8 cellular contexts compared by ENCODE assay signal in the genomic region with DNA sequence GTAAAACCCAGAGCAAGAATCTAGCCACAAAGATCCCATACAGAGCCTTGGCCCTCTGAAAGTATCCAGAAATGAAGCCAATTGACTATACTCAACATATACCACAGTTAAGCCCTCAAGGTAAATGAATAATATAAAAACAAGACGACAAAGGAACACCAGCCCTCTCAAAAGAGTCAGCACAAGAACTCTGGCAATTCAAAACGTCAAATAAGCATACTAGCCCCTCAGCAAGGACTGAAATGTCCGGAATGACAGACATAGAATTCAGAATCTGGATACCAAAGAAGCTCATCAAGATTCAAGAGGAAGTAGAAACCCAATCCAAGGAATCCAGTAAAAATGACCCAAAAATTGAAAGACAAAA. TPM values are rescaled to one million over a fixed set of nuclear protein-coding genes. Genes with fewer than 3 reads are reported as not detected.
DNase-seq lines count a peak whose midpoint lies in the region; ATAC-seq and TF ChIP-seq lines count a peak whose summit lies in the region.

No MANE protein-coding gene starts in this region.

- no peaks in the 10 kb centered on the region for H3K27me3 Mint-ChIP-seq in activated CD4-positive, alpha-beta T cell treated with anti-CD3 and anti-CD28 coated beads, Interleukin-2, amount 10 ng/mL, durations not matched to agents 7 days and 5 days
- no peaks in the 10 kb centered on the region for H3K27me3 Mint-ChIP-seq in activated T-helper 2 cell treated with anti-CD3 and anti-CD28 coated beads, Interferon-gamma antibody, Interleukin-2, Interleukin-4, amounts not matched to agents 10 μg/mL and 5 μg/mL and 100 μg/mL, durations not matched to agents 14 hours and 24 hours and 36 hours (ENCODE audit: low read depth)

- H3K9me3 Mint-ChIP-seq in activated CD4-positive, alpha-beta T cell treated with anti-CD3 and anti-CD28 coated beads, Interleukin-2, amount 10 ng/mL, durations not matched to agents 7 days and 5 days, result no peaks in the 10 kb centered on the region
- no peaks in the 10 kb centered on the region for H3K9me3 Mint-ChIP-seq in activated T-helper 2 cell treated with anti-CD3 and anti-CD28 coated beads, Interferon-gamma antibody, Interleukin-2, Interleukin-4, amounts not matched to agents 10 μg/mL and 5 μg/mL and 100 μg/mL, durations not matched to agents 14 hours and 24 hours and 36 hours

- TF ChIP-seq CTCF in right lobe of liver (IDR thresholded peaks at IDR 0.05) (no peak), thoracic aorta (IDR thresholded peaks at IDR 0.05) (no peak)

- peaks cover 0 to 12% (median 3%) of the 10 kb centered on the region in 4 donors for H3K4me1 ChIP-seq in right lobe of liver
- H3K4me1 ChIP-seq in thoracic aorta (ENCODE audit: control insufficient read depth in 1 of 2, low read depth in 2 of 2), result peaks cover 0 to 15% of the 10 kb centered on the region in 2 donors
- H3K4me1 ChIP-seq in aorta (ENCODE audit: control insufficient read depth in 1 of 2, insufficient read depth in 2 of 2, low read length in 2 of 2), result no peaks in the 10 kb centered on the region

- ATAC-seq in right lobe of liver (no peak), thoracic aorta (ENCODE audit: insufficient number of reproducible peaks, low FRiP score, low read depth) (no peak), GM21786 (IDR thresholded peaks at IDR 0.05; ENCODE audit: unreplicated experiment) (no peak), aorta (ENCODE audit: low FRiP score) (no peak)

- peaks cover 39% of the 10 kb centered on the region for H3K4me1 Mint-ChIP-seq in activated CD4-positive, alpha-beta T cell treated with anti-CD3 and anti-CD28 coated beads, Interleukin-2, amount 10 ng/mL, durations not matched to agents 7 days and 5 days
- H3K4me1 Mint-ChIP-seq in activated T-helper 2 cell treated with anti-CD3 and anti-CD28 coated beads, Interferon-gamma antibody, Interleukin-2, Interleukin-4, amounts not matched to agents 10 μg/mL and 5 μg/mL and 100 μg/mL, durations not matched to agents 14 hours and 24 hours and 36 hours (ENCODE audit: low read depth), result peaks cover 38% of the 10 kb centered on the region

- intact Hi-C loops in activated T-helper 2 cell treated with anti-CD3 and anti-CD28 coated beads, Interferon-gamma antibody, Interleukin-2, Interleukin-4, amounts not matched to agents 10 μg/mL and 5 μg/mL and 100 μg/mL, durations not matched to agents 14 hours and 24 hours and 36 hours (cut with micrococcal nuclease), result loop anchor here (1.0 to 5.0 kb wide), 6 partner anchors 18 to 301 kb away; no protein-coding TSS in a partner anchor
- intact Hi-C loops in right lobe of liver (cut with DNase I), result no loop called here
- intact Hi-C loops in aorta (cut with DNase I), result loop anchor here (5.0 kb wide), 3 partner anchors 46 to 229 kb away; a partner anchor contains a TSS

- peak overlapping the region in 2 of 3 donors; percentile 60 to 82 for H3K4me3 ChIP-seq in right lobe of liver
- H3K4me3 ChIP-seq in thoracic aorta, result peak overlapping the region; percentile 73
- no peak overlapping the region for H3K4me3 ChIP-seq in aorta (ENCODE audit: low read length in 2 of 2)

- H3K36me3 Mint-ChIP-seq in activated CD4-positive, alpha-beta T cell treated with anti-CD3 and anti-CD28 coated beads, Interleukin-2, amount 10 ng/mL, durations not matched to agents 7 days and 5 days (ENCODE audit: low read depth), result peaks cover 4% of the 10 kb centered on the region
- H3K36me3 Mint-ChIP-seq in activated T-helper 2 cell treated with anti-CD3 and anti-CD28 coated beads, Interferon-gamma antibody, Interleukin-2, Interleukin-4, amounts not matched to agents 10 μg/mL and 5 μg/mL and 100 μg/mL, durations not matched to agents 14 hours and 24 hours and 36 hours (ENCODE audit: low read depth), result no peaks in the 10 kb centered on the region

- H3K27ac Mint-ChIP-seq in activated CD4-positive, alpha-beta T cell treated with anti-CD3 and anti-CD28 coated beads, Interleukin-2, amount 10 ng/mL, durations not matched to agents 7 days and 5 days, result peak overlapping the region; percentile 94
- peak overlapping the region; percentile 97 for H3K27ac Mint-ChIP-seq in activated T-helper 2 cell treated with anti-CD3 and anti-CD28 coated beads, Interferon-gamma antibody, Interleukin-2, Interleukin-4, amounts not matched to agents 10 μg/mL and 5 μg/mL and 100 μg/mL, durations not matched to agents 14 hours and 24 hours and 36 hours

- no peaks in the 10 kb centered on the region for H3K27me3 ChIP-seq in right lobe of liver
- H3K27me3 ChIP-seq in thoracic aorta (replicated peaks; ENCODE audit: insufficient read depth), result no peaks in the 10 kb centered on the region
- no peaks in the 10 kb centered on the region for H3K27me3 ChIP-seq in aorta (ENCODE audit: control insufficient read depth in 1 of 2, insufficient read depth in 2 of 2, low read length in 1 of 2)

- H3K36me3 ChIP-seq in right lobe of liver, result no peaks in the 10 kb centered on the region
- H3K36me3 ChIP-seq in thoracic aorta, result no peaks in the 10 kb centered on the region
- H3K36me3 ChIP-seq in aorta (ENCODE audit: control insufficient read depth in 1 of 2, insufficient read depth in 2 of 2, low read length in 1 of 2), result peaks cover 0 to 2% of the 10 kb centered on the region in 2 donors

- POLR2A ChIA-PET in activated CD4-positive, alpha-beta T cell treated with anti-CD3 and anti-CD28 coated beads, Interleukin-2, amount 10 ng/mL, durations not matched to agents 7 days and 5 days (lab: Charles Lee), result interaction anchor here (0.9 kb wide), 1 partner anchor 48 kb away, joined by 3 read pairs; no protein-coding TSS in a partner anchor

- CTCF ChIA-PET in activated CD4-positive, alpha-beta T cell treated with anti-CD3 and anti-CD28 coated beads, Interleukin-2, amount 10 ng/mL, durations not matched to agents 7 days and 5 days (lab: Charles Lee), result interaction anchor here (0.6 to 2.6 kb wide), 12 partner anchors 10 to 466 kb away, joined by 3 to 25 read pairs (median 3); no protein-coding TSS in a partner anchor

- H3K9me3 ChIP-seq in right lobe of liver, result no peaks in the 10 kb centered on the region
- H3K9me3 ChIP-seq in thoracic aorta, result no peaks in the 10 kb centered on the region
- H3K9me3 ChIP-seq in aorta (ENCODE audit: control insufficient read depth, low read length), result no peaks in the 10 kb centered on the region

- TF ChIP-seq POLR2A in right lobe of liver (IDR thresholded peaks at IDR 0.05), result no peak

- peak overlapping the region; percentile 86 for H3K4me3 Mint-ChIP-seq in activated CD4-positive, alpha-beta T cell treated with anti-CD3 and anti-CD28 coated beads, Interleukin-2, amount 10 ng/mL, durations not matched to agents 7 days and 5 days
- peak overlapping the region; percentile 86 for H3K4me3 Mint-ChIP-seq in activated T-helper 2 cell treated with anti-CD3 and anti-CD28 coated beads, Interferon-gamma antibody, Interleukin-2, Interleukin-4, amounts not matched to agents 10 μg/mL and 5 μg/mL and 100 μg/mL, durations not matched to agents 14 hours and 24 hours and 36 hours (ENCODE audit: low read depth)

- 8% methylated on average over 3 of the region's 3 CpGs for WGBS in right lobe of liver (ENCODE audit: insufficient coverage, low coverage, low lambda C conversion rate, missing lambda C conversion rate)
- WGBS in aorta, 2 donors, result 3 to 5% methylated on average over 3 of the region's 3 CpGs

- H3K27ac ChIP-seq in right lobe of liver (peak overlapping the region in 2 of 3 donors; percentile 91 to 92), thoracic aorta (peak overlapping the region; percentile 75 to 83), aorta (ENCODE audit: low read depth in 1 of 2, low read length in 2 of 2) (peak overlapping the region in 1 of 2 donors; percentile 32)

- no peak for DNase-seq in activated CD4-positive, alpha-beta T cell treated with anti-CD3 and anti-CD28 coated beads, Interleukin-2, amount 10 ng/mL, durations not matched to agents 7 days and 5 days
- no peak for DNase-seq in activated CD4-positive, alpha-beta T cell treated with anti-CD3 and anti-CD28 coated beads for 48 hours
- DNase-seq in activated T-helper 2 cell treated with anti-CD3 and anti-CD28 coated beads, Interferon-gamma antibody, Interleukin-2, Interleukin-4, amounts not matched to agents 10 μg/mL and 5 μg/mL and 100 μg/mL, durations not matched to agents 14 hours and 24 hours and 36 hours (ENCODE audit: low spot score), result no peak
- DNase-seq in right lobe of liver (no peak), thoracic aorta (ENCODE audit: low spot score) (no peak), Ammon's horn (ENCODE audit: low spot score) (no peak), aorta (no peak)

RNA-seq across cellular contexts. Expression of a gene that starts 49.9 kb away (rescaled TPM):
- total RNA-seq in activated CD4-positive, alpha-beta T cell treated with anti-CD3 and anti-CD28 coated beads, Interleukin-2, amount 10 ng/mL, durations not matched to agents 7 days and 5 days, result 10 to 100 TPM; 35.3 to 46.9 TPM
- total RNA-seq in activated T-helper 2 cell treated with anti-CD3 and anti-CD28 coated beads, Interferon-gamma antibody, Interleukin-2, Interleukin-4, amounts not matched to agents 10 μg/mL and 5 μg/mL and 100 μg/mL, durations not matched to agents 14 hours and 24 hours and 36 hours, result 41.2 and 45.1 TPM in 2 replicates
- total RNA-seq in right lobe of liver (10 to 100 TPM; 11.0 to 16.8 (median 12.9) TPM), thoracic aorta (10 to 100 TPM; 21.4 to 25.5 TPM), aorta (10 to 100 TPM; 32.1 to 33.4 TPM)
- 10 to 100 TPM in 1 of 2 donors, 1 to 10 TPM in 1; 8.5 to 10.7 TPM for polyA plus RNA-seq in aorta

Comparison
In these comparisons a context has a peak if more than half of its experiments do, and no peak if none do; other contexts are left out.
1. H3K4me3 ChIP-seq: peak in right lobe of liver (2 of 3) and thoracic aorta (single experiment); none in aorta (0 of 2).
2. intact Hi-C loops: an anchor here in activated T-helper 2 cell treated with anti-CD3 and anti-CD28 coated beads, Interferon-gamma antibody, Interleukin-2, Interleukin-4, amounts not matched to agents 10 μg/mL and 5 μg/mL and 100 μg/mL, durations not matched to agents 14 hours and 24 hours and 36 hours (1.0 to 5.0 kb wide) and aorta (5.0 kb wide); none called in right lobe of liver.